In genomic region chr4:116501954-116502353, GRCh38 we compare ENCODE assay signal across 1 cellular context.
TF ChIP-seq lines count a peak whose summit lies in the region.

No MANE protein-coding gene starts in this region.

TF ChIP-seq in WTC11, 78 proteins besides CTCF, POLR2A, EP300 and RAD21 (continued from another document):
- TF ChIP-seq, protein P1, sequence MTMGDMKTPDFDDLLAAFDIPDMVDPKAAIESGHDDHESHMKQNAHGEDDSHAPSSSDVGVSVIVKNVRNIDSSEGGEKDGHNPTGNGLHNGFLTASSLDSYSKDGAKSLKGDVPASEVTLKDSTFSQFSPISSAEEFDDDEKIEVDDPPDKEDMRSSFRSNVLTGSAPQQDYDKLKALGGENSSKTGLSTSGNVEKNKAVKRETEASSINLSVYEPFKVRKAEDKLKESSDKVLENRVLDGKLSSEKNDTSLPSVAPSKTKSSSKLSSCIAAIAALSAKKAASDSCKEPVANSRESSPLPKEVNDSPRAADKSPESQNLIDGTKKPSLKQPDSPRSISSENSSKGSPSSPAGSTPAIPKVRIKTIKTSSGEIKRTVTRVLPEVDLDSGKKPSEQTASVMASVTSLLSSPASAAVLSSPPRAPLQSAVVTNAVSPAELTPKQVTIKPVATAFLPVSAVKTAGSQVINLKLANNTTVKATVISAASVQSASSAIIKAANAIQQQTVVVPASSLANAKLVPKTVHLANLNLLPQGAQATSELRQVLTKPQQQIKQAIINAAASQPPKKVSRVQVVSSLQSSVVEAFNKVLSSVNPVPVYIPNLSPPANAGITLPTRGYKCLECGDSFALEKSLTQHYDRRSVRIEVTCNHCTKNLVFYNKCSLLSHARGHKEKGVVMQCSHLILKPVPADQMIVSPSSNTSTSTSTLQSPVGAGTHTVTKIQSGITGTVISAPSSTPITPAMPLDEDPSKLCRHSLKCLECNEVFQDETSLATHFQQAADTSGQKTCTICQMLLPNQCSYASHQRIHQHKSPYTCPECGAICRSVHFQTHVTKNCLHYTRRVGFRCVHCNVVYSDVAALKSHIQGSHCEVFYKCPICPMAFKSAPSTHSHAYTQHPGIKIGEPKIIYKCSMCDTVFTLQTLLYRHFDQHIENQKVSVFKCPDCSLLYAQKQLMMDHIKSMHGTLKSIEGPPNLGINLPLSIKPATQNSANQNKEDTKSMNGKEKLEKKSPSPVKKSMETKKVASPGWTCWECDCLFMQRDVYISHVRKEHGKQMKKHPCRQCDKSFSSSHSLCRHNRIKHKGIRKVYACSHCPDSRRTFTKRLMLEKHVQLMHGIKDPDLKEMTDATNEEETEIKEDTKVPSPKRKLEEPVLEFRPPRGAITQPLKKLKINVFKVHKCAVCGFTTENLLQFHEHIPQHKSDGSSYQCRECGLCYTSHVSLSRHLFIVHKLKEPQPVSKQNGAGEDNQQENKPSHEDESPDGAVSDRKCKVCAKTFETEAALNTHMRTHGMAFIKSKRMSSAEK (CRISPR knock-in tag; IDR thresholded peaks at IDR 0.05; ENCODE audit: borderline replicate concordance) = no peak
- TF ChIP-seq ESRRA (CRISPR knock-in tag; IDR thresholded peaks at IDR 0.05; ENCODE audit: borderline replicate concordance) = no peak
- no peak for TF ChIP-seq OVOL2 (CRISPR knock-in tag; IDR thresholded peaks at IDR 0.05; ENCODE audit: borderline replicate concordance)
- no peak for TF ChIP-seq ZNF423 (CRISPR knock-in tag; IDR thresholded peaks at IDR 0.05)
